Comparison of ENCODE assay signal across 8 cellular contexts in genomic region chr21:39441502-39442475, GRCh38. TPM values are rescaled to one million over a fixed set of nuclear protein-coding genes. Genes with fewer than 3 reads are reported as not detected.
A peak's percentile ranks its signal among the peaks of the same experiment; 100 is the strongest.
DNase-seq lines count a peak whose midpoint lies in the region; ATAC-seq, FAIRE-seq and TF ChIP-seq lines count a peak whose summit lies in the region.

No MANE protein-coding gene starts in this region.

- no TSS peak for BruUV-seq in Panc1 (replicated peaks; lab: Mats Ljungman, UMichigan)

- H3K27me3 Mint-ChIP-seq in brain, result peaks cover 9% of the 10 kb centered on the region

- no peak overlapping the region for H3K4me3 ChIP-seq in AG04450 (ENCODE audit: low read depth, low read length)
- H3K4me3 ChIP-seq in Panc1 (ENCODE audit: low read depth in 2 of 2, low read length in 2 of 2), result no peak overlapping the region
- H3K4me3 ChIP-seq in right lobe of liver, result no peak overlapping the region

- peak; percentile 86 for TF ChIP-seq CTCF in AG04450 (IDR thresholded peaks at IDR 0.05; ENCODE audit: low read depth, low read length)
- peak; percentile 77; the same call in 1 of the 2 replicates for TF ChIP-seq CTCF in Panc1 (IDR thresholded peaks at IDR 0.05)
- peak; percentile 60 to 77 for TF ChIP-seq CTCF in brain (conservative IDR thresholded peaks at IDR 0.05)
- peak; percentile 58 to 84 (median 76) for TF ChIP-seq CTCF in right lobe of liver (IDR thresholded peaks at IDR 0.05)
- TF ChIP-seq CTCF in omental fat pad (IDR thresholded peaks at IDR 0.05), result no peak

- no peak for TF ChIP-seq POLR2A in right lobe of liver (IDR thresholded peaks at IDR 0.05)

- peak overlapping the region in 2 of 5 experiments; percentile 11 to 76 for H3K4me3 Mint-ChIP-seq in brain

- H3K27ac ChIP-seq in AG04450 (ENCODE audit: low read depth, low read length) (no peak overlapping the region), Panc1 (ENCODE audit: low read length) (no peak overlapping the region), right lobe of liver (no peak overlapping the region)

- CTCF ChIA-PET in AG04450 (lab: Charles Lee), result interaction anchor here (0.6 to 3.7 kb wide), 27 partner anchors 8 to 259 kb away, joined by 3 to 43 read pairs (median 4); partner anchors contain the start of gene PSMG1
- CTCF ChIA-PET in Panc1 (lab: Charles Lee), result interaction anchor here (0.6 kb wide), 1 partner anchor 21 kb away, joined by 8 read pairs; no protein-coding TSS in a partner anchor

- H3K27me3 ChIP-seq in AG04450 (ENCODE audit: control insufficient read depth, insufficient read depth, low read length) (no peaks in the 10 kb centered on the region), Panc1 (ENCODE audit: control insufficient read depth, insufficient read depth, low read length) (no peaks in the 10 kb centered on the region), right lobe of liver (no peaks in the 10 kb centered on the region)

- H3K36me3 Mint-ChIP-seq in brain, result peaks cover 6% of the 10 kb centered on the region

- H3K36me3 ChIP-seq in Panc1 (ENCODE audit: control insufficient read depth, insufficient read depth, low read length) (no peaks in the 10 kb centered on the region; the same call in 1 of the 2 replicates), right lobe of liver (no peaks in the 10 kb centered on the region)

- DNase-seq in AG04450 (ENCODE audit: low read depth, low spot score), result no peak
- peak; percentile 67 for DNase-seq in GM03348 (ENCODE audit: low spot score)
- peak; percentile 42 for DNase-seq in HTR-8/SVneo (ENCODE audit: insufficient read length, low spot score)
- peak; percentile 20 for DNase-seq in Panc1 (ENCODE audit: low read depth, low spot score)
- DNase-seq in right lobe of liver, result no peak
- DNase-seq in urothelium cell line (ENCODE audit: low spot score), result no peak
- DNase-seq in omental fat pad (ENCODE audit: low spot score), result no peak

- H3K9me3 ChIP-seq in AG04450 (ENCODE audit: control insufficient read depth, insufficient read depth, low read length) (no peaks in the 10 kb centered on the region), Panc1 (ENCODE audit: control insufficient read depth, insufficient read depth, low read depth, low read length) (no peaks in the 10 kb centered on the region), right lobe of liver (no peaks in the 10 kb centered on the region)

- 51% methylated on average over 13 of the region's 13 CpGs for WGBS in right lobe of liver (ENCODE audit: insufficient coverage, low coverage, low lambda C conversion rate, missing lambda C conversion rate)

- H3K4me1 ChIP-seq in Panc1 (ENCODE audit: control insufficient read depth, insufficient read depth, low read length) (peaks cover 5% of the 10 kb centered on the region), right lobe of liver (peaks cover 0 to 7% (median 3%) of the 10 kb centered on the region in 4 donors)

- peaks cover 0 to 7% (median 0%) of the 10 kb centered on the region in 5 experiments for H3K9me3 Mint-ChIP-seq in brain

- peaks cover 43% of the 10 kb centered on the region for H3K4me1 Mint-ChIP-seq in brain

- FAIRE-seq in HTR-8/SVneo (lab: Jason Lieb, UNC), result no peak
- FAIRE-seq in urothelium cell line (lab: Jason Lieb, UNC), result no peak

- H3K27ac Mint-ChIP-seq in brain, result peak overlapping the region in 2 of 5 experiments; percentile 49 to 60

- peak; percentile 56; the same call in 1 of the 2 replicates for ATAC-seq in Panc1
- ATAC-seq in right lobe of liver, result peak in 3 of 4 donors; percentile 31 to 47 (median 39)
- no peak for ATAC-seq in omental fat pad (ENCODE audit: low FRiP score)

- intact Hi-C loops in Panc1 (cut with micrococcal nuclease; ENCODE audit: unreplicated experiment), result no loop called here
- intact Hi-C loops in right lobe of liver (cut with DNase I), result no loop called here

- in situ Hi-C loops in Panc1 (cut with HindIII; ENCODE audit: low pct_unique_long_range_greater_than_20kb, low sequenced_read_pairs), result no loop called here

- POLR2A ChIA-PET in AG04450 (lab: Yijun Ruan, JAX), result interaction anchor here (1.6 kb wide), 1 partner anchor 258 kb away, joined by 3 read pairs; the partner anchor contains the start of gene PSMG1
- POLR2A ChIA-PET in Panc1 (lab: Charles Lee), result no interaction called here

RNA-seq across cellular contexts. Expression of gene LCA5L, which starts 3.8 kb away (rescaled TPM):
- polyA plus RNA-seq in AG04450 (2011; rRNA removed), result 0.81 and 1.1 TPM in 2 replicates
- 0.23 TPM in 1 of 2 replicates, not detected in the other for polyA minus RNA-seq in AG04450 (2011; rRNA and poly(A)+ RNA removed)
- total RNA-seq in Panc1 (2021; ENCODE audit: unreplicated experiment), result 0.87 TPM
- 0.70 TPM for polyA plus RNA-seq in Panc1 (2012; ENCODE audit: insufficient read length)
- polyA plus RNA-seq in brain (ENCODE audit: insufficient read depth, low read depth, low replicate concordance), result 0.17 TPM
- 1 to 10 TPM in 3 of 6 experiments, under 1 TPM in 3; 0.54 to 2.8 (median 1.1) TPM for total RNA-seq in right lobe of liver
- 1 to 10 TPM in 2 of 4 donors, under 1 TPM in 1, not detected in 1; 0.94 to 5.5 (median 2.6) TPM for total RNA-seq in omental fat pad

RNA-seq across cellular contexts. Expression of gene SH3BGR, which starts 10.0 kb away (rescaled TPM):
- 0.63 and 2.7 TPM in 2 replicates for polyA plus RNA-seq in AG04450 (2011; rRNA removed)
- polyA minus RNA-seq in AG04450 (2011; rRNA and poly(A)+ RNA removed), result 0.41 and 0.43 TPM in 2 replicates
- total RNA-seq in Panc1 (2021; ENCODE audit: unreplicated experiment), result 1.7 TPM
- polyA plus RNA-seq in Panc1 (2012; ENCODE audit: insufficient read length), result 2.0 TPM
- polyA plus RNA-seq in brain (ENCODE audit: insufficient read depth, low read depth, low replicate concordance), result 11.2 TPM
- 1 to 10 TPM; 2.0 to 4.9 (median 3.0) TPM for total RNA-seq in right lobe of liver
- 10 to 100 TPM in 1 of 4 donors, 1 to 10 TPM in 3; 3.5 to 42.0 (median 4.7) TPM for total RNA-seq in omental fat pad

Comparison
In these comparisons a context has a peak if more than half of its experiments do, and no peak if none do; other contexts are left out.
1. DNase-seq: peak in GM03348 (single experiment), HTR-8/SVneo (single experiment) and Panc1 (single experiment); none in AG04450 (single experiment), right lobe of liver (0 of 3), urothelium cell line (single experiment) and omental fat pad (single experiment).
2. CTCF ChIP-seq: peak in AG04450 (single experiment), Panc1 (single experiment), brain (2 of 2) and right lobe of liver (4 of 4); none in omental fat pad (0 of 3).